15 cellular contexts compared by ENCODE assay signal in genomic region chr4:108114503-108114902, GRCh38. TPM values are rescaled to one million over a fixed set of nuclear protein-coding genes. Genes with fewer than 3 reads are reported as not detected.
DNase-seq lines count a peak whose midpoint lies in the region; ATAC-seq and TF ChIP-seq lines count a peak whose summit lies in the region.
"Had no signal": no experiment of that assay in that cellular context is flagged by ENCODE, and none has a peak within 500 bp of the region (broad histone marks: within the 10 kb centered on the region; RNA-seq: fewer than 3 reads in every experiment).

No MANE protein-coding gene starts in this region.

- H3K27ac ChIP-seq in naive thymus-derived CD4-positive, alpha-beta T cell (ENCODE audit: low read depth, low read length): peak overlapping the region; percentile 80
- H3K27ac ChIP-seq: gastroesophageal sphincter, SK-N-MC, vagina had no signal

- CTCF ChIA-PET in WTC11 (lab: Charles Lee): interaction anchor here (1.2 kb wide), 1 partner anchor 96 kb away, joined by 3 read pairs; no protein-coding TSS in a partner anchor
- CTCF ChIA-PET in naive thymus-derived CD4-positive, alpha-beta T cell (lab: Charles Lee): interaction anchor here (0.9 to 1.6 kb wide), 7 partner anchors 18 to 457 kb away, joined by 3 to 4 read pairs (median 3); no protein-coding TSS in a partner anchor

- H3K36me3 Mint-ChIP-seq in WTC11: no peaks in the 10 kb centered on the region
- H3K36me3 Mint-ChIP-seq in naive thymus-derived CD4-positive, alpha-beta T cell: peaks cover 10 to 60% (median 43%) of the 10 kb centered on the region in 5 donors

- ATAC-seq in WTC11 (peak; percentile 10; the same call in 1 of the 2 replicates), HG03175 (IDR thresholded peaks at IDR 0.05; ENCODE audit: unreplicated experiment) (no peak), GM21723 (IDR thresholded peaks at IDR 0.05; ENCODE audit: unreplicated experiment) (no peak)
- ATAC-seq in naive thymus-derived CD4-positive, alpha-beta T cell: no peak
- ATAC-seq: gastroesophageal sphincter, left colon had no signal

- TF ChIP-seq CTCF in WTC11 (IDR thresholded peaks at IDR 0.05): no peak

- H3K27me3 Mint-ChIP-seq in WTC11 (ENCODE audit: low read depth): no peaks in the 10 kb centered on the region
- no peaks in the 10 kb centered on the region for H3K27me3 Mint-ChIP-seq in naive thymus-derived CD4-positive, alpha-beta T cell

- peaks cover 0 to 9% (median 7%) of the 10 kb centered on the region in 3 experiments for H3K36me3 ChIP-seq in naive thymus-derived CD4-positive, alpha-beta T cell (ENCODE audit: control insufficient read depth in 2 of 3, insufficient read depth in 3 of 3, low read length in 3 of 3)
- H3K36me3 ChIP-seq: gastroesophageal sphincter, vagina had no signal

- no peak overlapping the region for H3K4me3 Mint-ChIP-seq in WTC11
- H3K4me3 Mint-ChIP-seq in naive thymus-derived CD4-positive, alpha-beta T cell: peak overlapping the region; percentile 69 to 89 (median 77)
- H3K4me3 Mint-ChIP-seq: neural crest cell had no signal

- in situ Hi-C loops in KBM-7 (cut with MboI; ENCODE audit: low pct_unique_long_range_greater_than_20kb, low sequenced_read_pairs): no loop called here

- H3K4me1 Mint-ChIP-seq in WTC11: peaks cover 61% of the 10 kb centered on the region
- H3K4me1 Mint-ChIP-seq in naive thymus-derived CD4-positive, alpha-beta T cell: peaks cover 71 to 100% (median 100%) of the 10 kb centered on the region in 7 donors

- no peaks in the 10 kb centered on the region for H3K9me3 ChIP-seq in naive thymus-derived CD4-positive, alpha-beta T cell (ENCODE audit: control insufficient read depth in 2 of 3, low read length in 3 of 3)
- H3K9me3 ChIP-seq: gastroesophageal sphincter, vagina had no signal

- no peak overlapping the region for H3K27ac Mint-ChIP-seq in WTC11
- H3K27ac Mint-ChIP-seq in naive thymus-derived CD4-positive, alpha-beta T cell: peak overlapping the region; percentile 84 to 98 (median 90)

- peaks cover 85 to 99% of the 10 kb centered on the region in 2 donors for H3K4me1 ChIP-seq in naive thymus-derived CD4-positive, alpha-beta T cell (ENCODE audit: control insufficient read depth in 2 of 2, insufficient read depth in 2 of 2, low read length in 2 of 2)
- H3K4me1 ChIP-seq: gastroesophageal sphincter had no signal

- peak overlapping the region; percentile 10 for H3K4me3 ChIP-seq in naive thymus-derived CD4-positive, alpha-beta T cell (ENCODE audit: low read length)
- H3K4me3 ChIP-seq: gastroesophageal sphincter, SK-N-MC, vagina had no signal

- intact Hi-C loops in naive thymus-derived CD4-positive, alpha-beta T cell (cut with micrococcal nuclease): loop anchor here (5.0 kb wide), 2 partner anchors 42 to 368 kb away; no protein-coding TSS in a partner anchor

- DNase-seq in NOMO-1 (lab: John Stamatoyannopoulos, UW; ENCODE audit: unreplicated experiment in 2 of 2): peak; percentile 22 to 29
- no peak for DNase-seq in NOMO-1 treated with dmso at 0.1 percent for 144 hours (lab: John Stamatoyannopoulos, UW; ENCODE audit: unreplicated experiment)
- peak; percentile 26 for DNase-seq in KBM-7
- no peak for DNase-seq in WTC11 (ENCODE audit: low spot score)
- peak in 1 of 9 donors; percentile 42 for DNase-seq in naive thymus-derived CD4-positive, alpha-beta T cell
- no peak for DNase-seq in epidermal melanocyte (ENCODE audit: insufficient read length, low spot score)
- DNase-seq: Karpas-422, left colon, NCI-H446 had no signal

- H3K9me3 Mint-ChIP-seq in WTC11: no peaks in the 10 kb centered on the region
- H3K9me3 Mint-ChIP-seq in naive thymus-derived CD4-positive, alpha-beta T cell: no peaks in the 10 kb centered on the region
- H3K9me3 Mint-ChIP-seq: neural crest cell had no signal

- H3K27me3 ChIP-seq in naive thymus-derived CD4-positive, alpha-beta T cell (ENCODE audit: control insufficient read depth in 2 of 2, insufficient read depth in 2 of 2, low read length in 2 of 2): no peaks in the 10 kb centered on the region
- H3K27me3 ChIP-seq: gastroesophageal sphincter, vagina had no signal

- POLR2A ChIA-PET in WTC11 (lab: Charles Lee): no interaction called here
- POLR2A ChIA-PET in naive thymus-derived CD4-positive, alpha-beta T cell (lab: Charles Lee): interaction anchor here (0.6 to 24.0 kb wide), 16 partner anchors 9 to 95 kb away, joined by 4 to 400 read pairs (median 10); partner anchors contain the start of gene LEF1

TF ChIP-seq in WTC11, 78 proteins besides CTCF, POLR2A, EP300 and RAD21 (continues in another document):
- TF ChIP-seq SMAD4 (CRISPR knock-in tag; IDR thresholded peaks at IDR 0.05) (no peak), ZNF396 (CRISPR knock-in tag; IDR thresholded peaks at IDR 0.05; ENCODE audit: borderline replicate concordance) (no peak), USF2 (CRISPR knock-in tag; IDR thresholded peaks at IDR 0.05) (no peak), AR (CRISPR knock-in tag; IDR thresholded peaks at IDR 0.05) (no peak), KAT7 (CRISPR knock-in tag; IDR thresholded peaks at IDR 0.05; ENCODE audit: borderline replicate concordance) (no peak), NFYB (CRISPR knock-in tag; conservative IDR thresholded peaks at IDR 0.05; ENCODE audit: low read depth) (no peak), ZNF138 (CRISPR knock-in tag; conservative IDR thresholded peaks at IDR 0.05) (no peak), NFATC4 (CRISPR knock-in tag; IDR thresholded peaks at IDR 0.05) (no peak)
- TF ChIP-seq, protein P1, sequence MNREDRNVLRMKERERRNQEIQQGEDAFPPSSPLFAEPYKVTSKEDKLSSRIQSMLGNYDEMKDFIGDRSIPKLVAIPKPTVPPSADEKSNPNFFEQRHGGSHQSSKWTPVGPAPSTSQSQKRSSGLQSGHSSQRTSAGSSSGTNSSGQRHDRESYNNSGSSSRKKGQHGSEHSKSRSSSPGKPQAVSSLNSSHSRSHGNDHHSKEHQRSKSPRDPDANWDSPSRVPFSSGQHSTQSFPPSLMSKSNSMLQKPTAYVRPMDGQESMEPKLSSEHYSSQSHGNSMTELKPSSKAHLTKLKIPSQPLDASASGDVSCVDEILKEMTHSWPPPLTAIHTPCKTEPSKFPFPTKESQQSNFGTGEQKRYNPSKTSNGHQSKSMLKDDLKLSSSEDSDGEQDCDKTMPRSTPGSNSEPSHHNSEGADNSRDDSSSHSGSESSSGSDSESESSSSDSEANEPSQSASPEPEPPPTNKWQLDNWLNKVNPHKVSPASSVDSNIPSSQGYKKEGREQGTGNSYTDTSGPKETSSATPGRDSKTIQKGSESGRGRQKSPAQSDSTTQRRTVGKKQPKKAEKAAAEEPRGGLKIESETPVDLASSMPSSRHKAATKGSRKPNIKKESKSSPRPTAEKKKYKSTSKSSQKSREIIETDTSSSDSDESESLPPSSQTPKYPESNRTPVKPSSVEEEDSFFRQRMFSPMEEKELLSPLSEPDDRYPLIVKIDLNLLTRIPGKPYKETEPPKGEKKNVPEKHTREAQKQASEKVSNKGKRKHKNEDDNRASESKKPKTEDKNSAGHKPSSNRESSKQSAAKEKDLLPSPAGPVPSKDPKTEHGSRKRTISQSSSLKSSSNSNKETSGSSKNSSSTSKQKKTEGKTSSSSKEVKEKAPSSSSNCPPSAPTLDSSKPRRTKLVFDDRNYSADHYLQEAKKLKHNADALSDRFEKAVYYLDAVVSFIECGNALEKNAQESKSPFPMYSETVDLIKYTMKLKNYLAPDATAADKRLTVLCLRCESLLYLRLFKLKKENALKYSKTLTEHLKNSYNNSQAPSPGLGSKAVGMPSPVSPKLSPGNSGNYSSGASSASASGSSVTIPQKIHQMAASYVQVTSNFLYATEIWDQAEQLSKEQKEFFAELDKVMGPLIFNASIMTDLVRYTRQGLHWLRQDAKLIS (CRISPR knock-in tag; IDR thresholded peaks at IDR 0.05; ENCODE audit: borderline replicate concordance): no peak
- TF ChIP-seq, protein P2, sequence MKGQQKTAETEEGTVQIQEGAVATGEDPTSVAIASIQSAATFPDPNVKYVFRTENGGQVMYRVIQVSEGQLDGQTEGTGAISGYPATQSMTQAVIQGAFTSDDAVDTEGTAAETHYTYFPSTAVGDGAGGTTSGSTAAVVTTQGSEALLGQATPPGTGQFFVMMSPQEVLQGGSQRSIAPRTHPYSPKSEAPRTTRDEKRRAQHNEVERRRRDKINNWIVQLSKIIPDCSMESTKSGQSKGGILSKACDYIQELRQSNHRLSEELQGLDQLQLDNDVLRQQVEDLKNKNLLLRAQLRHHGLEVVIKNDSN (CRISPR knock-in tag; IDR thresholded peaks at IDR 0.05): no peak

RNA-seq across cellular contexts. Expression of gene LEF1, which starts 54.2 kb away (rescaled TPM):
- 1.2 to 1.6 TPM (median 1.3 TPM) in 3 replicates for total RNA-seq in WTC11 (2021)
- 100 to 1,000 TPM; 270 to 830 (median 674) TPM for total RNA-seq in naive thymus-derived CD4-positive, alpha-beta T cell
- polyA plus RNA-seq in naive thymus-derived CD4-positive, alpha-beta T cell: 100 to 1,000 TPM; 637 to 928 TPM

Comparison
In these comparisons a context has a peak if more than half of its experiments do, and no peak if none do; other contexts are left out.
1. DNase-seq: peak in NOMO-1 (2 of 2) and KBM-7 (single experiment); none in NOMO-1 treated with dmso at 0.1 percent for 144 hours (single experiment), WTC11 (single experiment) and epidermal melanocyte (single experiment).
2. RNA of gene LEF1, which starts 54.2 kb away (total RNA-seq): 270 to 830 TPM in naive thymus-derived CD4-positive, alpha-beta T cell; 1.2 to 1.6 TPM in WTC11; every median in the first group is over 100 times any median in the second.